Comparison of ENCODE assay signal across 33 cellular contexts in the genomic region with DNA sequence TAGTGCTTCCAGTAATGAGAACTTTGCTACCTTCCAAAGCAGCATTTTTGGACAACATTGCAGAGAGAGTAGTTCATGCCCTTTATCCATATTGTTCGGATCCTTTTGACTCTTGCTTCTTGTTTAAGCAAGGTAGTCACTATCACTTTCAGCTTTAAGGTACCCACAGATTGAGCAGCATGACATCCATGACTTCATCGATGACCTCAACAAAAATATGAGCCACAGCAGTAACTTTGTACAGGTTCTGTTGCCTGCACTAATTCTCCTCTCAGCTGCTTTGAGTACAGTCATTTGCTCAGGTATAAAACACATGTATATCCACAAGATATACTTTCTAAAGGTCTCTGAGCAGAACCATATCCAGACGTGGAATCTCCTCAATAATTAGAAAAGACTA.
DNase-seq lines count a peak whose midpoint lies in the region; ATAC-seq and TF ChIP-seq lines count a peak whose summit lies in the region.
"Had no signal": no experiment of that assay in that cellular context is flagged by ENCODE, and none has a peak within 500 bp of the region (broad histone marks: within the 10 kb centered on the region; RNA-seq: fewer than 3 reads in every experiment).

No MANE protein-coding gene starts in this region.

- H3K27me3 Mint-ChIP-seq in activated T-helper 17 cell treated with anti-CD3 and anti-CD28 coated beads, Interleukin-2, amount 50 U/mL, for 72 hours = peaks cover 3% of the 10 kb centered on the region
- no peaks in the 10 kb centered on the region for H3K27me3 Mint-ChIP-seq in activated T-helper 2 cell treated with anti-CD3 and anti-CD28 coated beads, Interferon-gamma antibody, Interleukin-2, Interleukin-4, amounts not matched to agents 10 μg/mL and 5 μg/mL and 100 μg/mL, durations not matched to agents 14 hours and 24 hours and 36 hours (ENCODE audit: low read depth)
- H3K27me3 Mint-ChIP-seq: CD4-positive, alpha-beta T cell; CD4-positive, CD25-positive, alpha-beta regulatory T cell; CD8-positive, alpha-beta memory T cell had no signal

- H3K36me3 ChIP-seq in HEK293 (ENCODE audit: control insufficient read depth in 2 of 2, insufficient read depth in 1 of 2, low read length in 2 of 2) (no peaks in the 10 kb centered on the region), gastrocnemius medialis (no peaks in the 10 kb centered on the region)
- H3K36me3 ChIP-seq: BE2C; BLaER1; BLaER1 treated with 17β-estradiol and CSF1 and Interleukin-3, amounts not matched to agents 10 nM and 100 nM had no signal

- H3K4me1 Mint-ChIP-seq in activated T-helper 17 cell treated with anti-CD3 and anti-CD28 coated beads, Interleukin-2, amount 50 U/mL, for 72 hours = no peaks in the 10 kb centered on the region
- H3K4me1 Mint-ChIP-seq in activated T-helper 2 cell treated with anti-CD3 and anti-CD28 coated beads, Interferon-gamma antibody, Interleukin-2, Interleukin-4, amounts not matched to agents 10 μg/mL and 5 μg/mL and 100 μg/mL, durations not matched to agents 14 hours and 24 hours and 36 hours (ENCODE audit: low read depth) = peaks cover 19% of the 10 kb centered on the region
- H3K4me1 Mint-ChIP-seq: B cell; CD4-positive, CD25-positive, alpha-beta regulatory T cell; CD8-positive, alpha-beta memory T cell had no signal

- peak; percentile 52 for ATAC-seq in activated T-helper 17 cell treated with anti-CD3 and anti-CD28 coated beads, Interleukin-2, amount 50 U/mL, for 72 hours (replicated peaks)
- ATAC-seq in HG02798 (IDR thresholded peaks at IDR 0.05; ENCODE audit: poor library complexity, unreplicated experiment) (no peak), gastrocnemius medialis (no peak)
- ATAC-seq: A549; CD8-positive, alpha-beta T cell had no signal

- no peaks in the 10 kb centered on the region for H3K27me3 ChIP-seq in gastrocnemius medialis
- H3K27me3 ChIP-seq: BE2C; BLaER1; BLaER1 treated with 17β-estradiol and CSF1 and Interleukin-3, amounts not matched to agents 10 nM and 100 nM had no signal

- intact Hi-C loops in activated T-helper 2 cell treated with anti-CD3 and anti-CD28 coated beads, Interferon-gamma antibody, Interleukin-2, Interleukin-4, amounts not matched to agents 10 μg/mL and 5 μg/mL and 100 μg/mL, durations not matched to agents 14 hours and 24 hours and 36 hours (cut with micrococcal nuclease) = loop anchor here (1.0 to 10.0 kb wide), 4 partner anchors 9 to 1095 kb away; no protein-coding TSS in a partner anchor
- intact Hi-C loops in gastrocnemius medialis (cut with DNase I; ENCODE audit: low total_unique reads) = loop anchor here (10.0 kb wide), 1 partner anchor 805 kb away; no protein-coding TSS in a partner anchor

- no peaks in the 10 kb centered on the region for H3K9me3 Mint-ChIP-seq in activated T-helper 17 cell treated with anti-CD3 and anti-CD28 coated beads, Interleukin-2, amount 50 U/mL, for 72 hours
- peaks cover 4% of the 10 kb centered on the region for H3K9me3 Mint-ChIP-seq in activated T-helper 2 cell treated with anti-CD3 and anti-CD28 coated beads, Interferon-gamma antibody, Interleukin-2, Interleukin-4, amounts not matched to agents 10 μg/mL and 5 μg/mL and 100 μg/mL, durations not matched to agents 14 hours and 24 hours and 36 hours

- H3K27ac ChIP-seq in HEK293 (ENCODE audit: extremely low read depth, low read depth, low read length) = no peak overlapping the region
- no peak overlapping the region for H3K27ac ChIP-seq in gastrocnemius medialis
- H3K27ac ChIP-seq: 22Rv1; A549; BLaER1; BLaER1 treated with 17β-estradiol and CSF1 and Interleukin-3, amounts not matched to agents 10 nM and 100 nM; C4-2B had no signal

- CTCF ChIA-PET in HEK293 (lab: Yijun Ruan, JAX) = interaction anchor here (1.0 kb wide), 1 partner anchor 9 kb away, joined by 3 read pairs; no protein-coding TSS in a partner anchor

- POLR2A ChIA-PET in HEK293 (lab: Yijun Ruan, JAX) = no interaction called here

- no peak for DNase-seq in activated T-helper 2 cell treated with anti-CD3 and anti-CD28 coated beads, Interferon-gamma antibody, Interleukin-2, Interleukin-4, amounts not matched to agents 10 μg/mL and 5 μg/mL and 100 μg/mL, durations not matched to agents 14 hours and 24 hours and 36 hours (ENCODE audit: low spot score)
- no peak for DNase-seq in NCI-H1436 (lab: John Stamatoyannopoulos, UW)
- no peak for DNase-seq in gastrocnemius medialis
- DNase-seq: 8988T; ACHN; AML-193; BE2C; C1 segment of cervical spinal cord; Caco-2; Calu3; CD4-positive, alpha-beta memory T cell; CD4-positive, alpha-beta T cell; CD4-positive, CD25-positive, alpha-beta regulatory T cell; CD8-positive, alpha-beta memory T cell; CD8-positive, alpha-beta T cell; COR-L47; DMS 273 treated with DMSO at 0.1 percent for 48 hours; DMS153; DMS53; DMS79; DMS79 treated with DMSO at 0.1 percent for 48 hours; DND-41; EL had no signal

- no peak overlapping the region for H3K4me3 ChIP-seq in HEK293 (ENCODE audit: low read depth, low read length)
- H3K4me3 ChIP-seq in gastrocnemius medialis = no peak overlapping the region
- H3K4me3 ChIP-seq: A549; BLaER1; BLaER1 treated with 17β-estradiol and CSF1 and Interleukin-3, amounts not matched to agents 10 nM and 100 nM had no signal

- TF ChIP-seq CTCF in HEK293 (tag by site-specific recombination; IDR thresholded peaks at IDR 0.05) (no peak), gastrocnemius medialis (IDR thresholded peaks at IDR 0.05 in 4 of 5, conservative IDR thresholded peaks at IDR 0.05 in 1 of 5) (no peak)

- H3K9me3 ChIP-seq in HEK293 (ENCODE audit: control insufficient read depth, insufficient read depth, low read depth, low read length) (no peaks in the 10 kb centered on the region), gastrocnemius medialis (no peaks in the 10 kb centered on the region)
- H3K9me3 ChIP-seq: A549; BE2C; BLaER1; BLaER1 treated with 17β-estradiol and CSF1 and Interleukin-3, amounts not matched to agents 10 nM and 100 nM; Caco-2 had no signal

- in situ Hi-C loops in gastrocnemius medialis (cut with MboI; ENCODE audit: low sequenced_read_pairs in 4 of 4) = loop anchor here in 1 of 4 donors (25.0 kb wide), 1 partner anchor 802 kb away; no protein-coding TSS in a partner anchor

- H3K36me3 Mint-ChIP-seq in activated T-helper 17 cell treated with anti-CD3 and anti-CD28 coated beads, Interleukin-2, amount 50 U/mL, for 72 hours (ENCODE audit: low read depth) = no peaks in the 10 kb centered on the region
- no peaks in the 10 kb centered on the region for H3K36me3 Mint-ChIP-seq in activated T-helper 2 cell treated with anti-CD3 and anti-CD28 coated beads, Interferon-gamma antibody, Interleukin-2, Interleukin-4, amounts not matched to agents 10 μg/mL and 5 μg/mL and 100 μg/mL, durations not matched to agents 14 hours and 24 hours and 36 hours (ENCODE audit: low read depth)
- H3K36me3 Mint-ChIP-seq: CD14-positive monocyte; CD4-positive, alpha-beta memory T cell; CD4-positive, CD25-positive, alpha-beta regulatory T cell; CD8-positive, alpha-beta memory T cell; CD8-positive, alpha-beta T cell had no signal

- H3K4me3 Mint-ChIP-seq in activated T-helper 17 cell treated with anti-CD3 and anti-CD28 coated beads, Interleukin-2, amount 50 U/mL, for 72 hours = no peak overlapping the region
- no peak overlapping the region for H3K4me3 Mint-ChIP-seq in activated T-helper 2 cell treated with anti-CD3 and anti-CD28 coated beads, Interferon-gamma antibody, Interleukin-2, Interleukin-4, amounts not matched to agents 10 μg/mL and 5 μg/mL and 100 μg/mL, durations not matched to agents 14 hours and 24 hours and 36 hours (ENCODE audit: low read depth)
- H3K4me3 Mint-ChIP-seq: B cell; CD14-positive monocyte; CD4-positive, alpha-beta memory T cell; CD4-positive, alpha-beta T cell; CD4-positive, CD25-positive, alpha-beta regulatory T cell; CD8-positive, alpha-beta memory T cell; CD8-positive, alpha-beta T cell had no signal

- TF ChIP-seq POLR2A in gastrocnemius medialis (IDR thresholded peaks at IDR 0.05) = no peak

- H3K27ac Mint-ChIP-seq in activated T-helper 17 cell treated with anti-CD3 and anti-CD28 coated beads, Interleukin-2, amount 50 U/mL, for 72 hours = no peak overlapping the region
- H3K27ac Mint-ChIP-seq in activated T-helper 2 cell treated with anti-CD3 and anti-CD28 coated beads, Interferon-gamma antibody, Interleukin-2, Interleukin-4, amounts not matched to agents 10 μg/mL and 5 μg/mL and 100 μg/mL, durations not matched to agents 14 hours and 24 hours and 36 hours = peak overlapping the region; percentile 42
- H3K27ac Mint-ChIP-seq: B cell; CD14-positive monocyte; CD4-positive, alpha-beta memory T cell; CD4-positive, alpha-beta T cell; CD4-positive, CD25-positive, alpha-beta regulatory T cell; CD8-positive, alpha-beta T cell had no signal

- H3K4me1 ChIP-seq in HEK293 (ENCODE audit: control insufficient read depth, insufficient read depth, low read length) = no peaks in the 10 kb centered on the region
- H3K4me1 ChIP-seq in gastrocnemius medialis = no peaks in the 10 kb centered on the region
- H3K4me1 ChIP-seq: A549, BE2C, BLaER1, Caco-2 had no signal

TF ChIP-seq in HEK293, 187 proteins besides CTCF, POLR2A, EP300 and RAD21:
- TF ChIP-seq ZBTB21 (tag by site-specific recombination; IDR thresholded peaks at IDR 0.05) (peak; percentile 57; the same call in 1 of the 2 replicates), ZNF214 (tag by site-specific recombination; IDR thresholded peaks at IDR 0.05; ENCODE audit: borderline replicate concordance) (no peak), ZNF335 (tag by site-specific recombination; conservative IDR thresholded peaks at IDR 0.05) (0 out of 2 replicates have a peak, but pooled peaks have one; percentile 19)
